In the genomic region with DNA sequence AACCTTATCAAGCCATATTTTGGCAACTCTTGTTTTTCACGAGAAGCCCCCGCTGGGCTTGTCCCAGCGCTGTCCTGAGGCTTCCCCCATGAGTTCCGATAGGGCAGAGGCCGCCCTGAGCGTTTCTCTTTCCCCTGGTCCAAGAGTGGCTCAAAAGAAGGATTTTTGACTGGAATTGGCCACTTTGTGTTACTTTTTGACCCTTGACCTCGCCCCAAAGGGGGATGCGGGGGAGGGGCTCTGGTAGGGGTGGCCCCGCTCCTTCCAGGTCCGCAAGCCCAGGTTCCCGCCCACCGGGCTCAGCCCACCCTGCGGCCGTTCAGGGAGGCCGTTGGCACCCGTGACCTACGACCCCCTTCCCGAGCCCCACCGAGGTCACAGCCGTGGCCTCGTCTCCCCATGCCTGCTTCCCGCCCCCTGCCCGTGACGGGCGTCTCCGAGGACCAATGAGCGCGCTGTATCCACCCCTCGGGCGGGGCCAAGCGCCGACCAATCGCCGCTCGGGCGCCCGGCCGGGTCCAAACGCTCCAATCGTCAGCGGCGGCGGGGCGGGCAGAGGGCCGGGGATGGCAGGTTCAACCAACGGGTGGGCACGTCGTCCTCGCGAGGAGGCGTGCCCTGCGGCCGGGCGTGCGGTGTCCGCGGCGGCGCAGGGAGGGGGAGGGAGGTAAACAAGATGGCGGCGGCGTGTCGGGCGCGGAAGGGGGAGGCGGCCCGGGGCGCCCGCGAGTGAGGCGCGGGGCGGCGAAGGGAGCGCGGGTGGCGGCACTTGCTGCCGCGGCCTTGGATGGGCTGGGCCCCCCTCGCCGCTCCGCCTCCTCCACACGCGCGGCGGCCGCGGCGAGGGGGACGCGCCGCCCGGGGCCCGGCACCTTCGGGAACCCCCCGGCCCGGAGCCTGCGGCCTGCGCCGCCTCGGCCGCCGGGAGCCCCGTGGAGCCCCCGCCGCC, we compare ENCODE assay signal across 8 cellular contexts. TPM values are rescaled to one million over a fixed set of nuclear protein-coding genes. Genes with fewer than 3 reads are reported as not detected.
DNase-seq lines count a peak whose midpoint lies in the region; ATAC-seq and TF ChIP-seq lines count a peak whose summit lies in the region.

Gene STK11, plus strand, starts transcription at position 665 of the 949 bp plus-strand sequence. CDS start 1,136 bp downstream, outside the sequence.

- in situ Hi-C loops in GM23248 (cut with MboI), result no loop called here

- no peak for TF ChIP-seq CTCF in DOHH2 (IDR thresholded peaks at IDR 0.05; ENCODE audit: low read depth, low read length, poor library complexity, severe bottlenecking)
- no peak for TF ChIP-seq CTCF in fibroblast of lung (conservative IDR thresholded peaks at IDR 0.05 in 1 of 2, IDR thresholded peaks at IDR 0.05 in 1 of 2; ENCODE audit: low read depth in 1 of 2, low read length in 2 of 2)

- H3K27ac ChIP-seq in DOHH2 (ENCODE audit: low read depth, low read length) (peak within 1 kb of the TSS; percentile 62), GM23248 (peak within 1 kb of the TSS; percentile 64), fibroblast of lung (ENCODE audit: insufficient read depth, low read length) (peak within 1 kb of the TSS; percentile 78)

- H3K9ac ChIP-seq in GM23248 (peak within 1 kb of the TSS; percentile 83), fibroblast of lung (ENCODE audit: insufficient read depth, low read length) (peak within 1 kb of the TSS; percentile 82)

- H3K9me2 ChIP-seq in DOHH2 (replicated peaks; ENCODE audit: control insufficient read depth, low read length), result no peaks in the 10 kb centered on the region
- H3K9me2 ChIP-seq in GM23248 (ENCODE audit: insufficient read depth), result no peaks in the 10 kb centered on the region

- H3K36me3 Mint-ChIP-seq in activated T-helper 17 cell treated with anti-CD3 and anti-CD28 coated beads, Interleukin-2, amount 50 U/mL, for 72 hours (ENCODE audit: low read depth), result peaks cover 32% of the 10 kb centered on the region
- H3K36me3 Mint-ChIP-seq in naive thymus-derived CD8-positive, alpha-beta T cell, result peaks cover 0 to 3% (median 1%) of the 10 kb centered on the region in 3 donors
- H3K36me3 Mint-ChIP-seq in stimulated activated naive B cell treated with anti-CD40 and anti-IgM and Interleukin-4, amounts not matched to agents 10 μg/mL and 1 μg/mL and 100 μg/mL, for 72 hours, result peaks cover 10 to 21% of the 10 kb centered on the region in 2 donors

- H3K4me3 Mint-ChIP-seq in activated T-helper 17 cell treated with anti-CD3 and anti-CD28 coated beads, Interleukin-2, amount 50 U/mL, for 72 hours, result peak within 1 kb of the TSS; percentile 97
- peak within 1 kb of the TSS; percentile 91 to 98 (median 94) for H3K4me3 Mint-ChIP-seq in naive thymus-derived CD8-positive, alpha-beta T cell
- peak within 1 kb of the TSS; percentile 93 to 96 for H3K4me3 Mint-ChIP-seq in stimulated activated naive B cell treated with anti-CD40 and anti-IgM and Interleukin-4, amounts not matched to agents 10 μg/mL and 1 μg/mL and 100 μg/mL, for 72 hours

- H3K27me3 ChIP-seq in DOHH2 (ENCODE audit: control insufficient read depth, low read length), result no peaks in the 10 kb centered on the region
- H3K27me3 ChIP-seq in GM23248 (replicated peaks; ENCODE audit: insufficient read depth), result no peaks in the 10 kb centered on the region
- no peaks in the 10 kb centered on the region for H3K27me3 ChIP-seq in fibroblast of lung (ENCODE audit: control insufficient read depth, insufficient read depth, low read length)

- H3K36me3 ChIP-seq in DOHH2 (ENCODE audit: control insufficient read depth, low read length) (peaks cover 29% of the 10 kb centered on the region), GM23248 (ENCODE audit: low read depth) (no peaks in the 10 kb centered on the region), fibroblast of lung (ENCODE audit: control insufficient read depth, insufficient read depth, low read length) (peaks cover 5% of the 10 kb centered on the region)

- peak within 1 kb of the TSS; percentile 95 for H3K27ac Mint-ChIP-seq in activated T-helper 17 cell treated with anti-CD3 and anti-CD28 coated beads, Interleukin-2, amount 50 U/mL, for 72 hours
- peak within 1 kb of the TSS in 9 of 10 donors; percentile 84 to 96 (median 93) for H3K27ac Mint-ChIP-seq in naive thymus-derived CD8-positive, alpha-beta T cell
- H3K27ac Mint-ChIP-seq in stimulated activated naive B cell treated with anti-CD40 and anti-IgM and Interleukin-4, amounts not matched to agents 10 μg/mL and 1 μg/mL and 100 μg/mL, for 72 hours, result peak within 1 kb of the TSS; percentile 95

- no peaks in the 10 kb centered on the region for H3F3A ChIP-seq in DOHH2 (ENCODE audit: control insufficient read depth, insufficient read depth)
- peaks cover 20% of the 10 kb centered on the region for H3F3A ChIP-seq in GM23248 (ENCODE audit: insufficient read depth)

- DNase-seq in GM23248 (peak; percentile 100), LHCN-M2 (ENCODE audit: low read depth) (peak; percentile 96), RPMI7951 (ENCODE audit: low read depth) (peak; percentile 97), fibroblast of lung (ENCODE audit: low read depth in 2 of 2) (peak; percentile 96)
- DNase-seq in naive thymus-derived CD8-positive, alpha-beta T cell, result peak; percentile 98 to 100 (median 99)
- peak; percentile 99 for DNase-seq in stimulated activated naive B cell treated with anti-CD40 and anti-IgM and Interleukin-4, amounts not matched to agents 10 μg/mL and 1 μg/mL and 100 μg/mL, for 72 hours

- ATAC-seq in activated T-helper 17 cell treated with anti-CD3 and anti-CD28 coated beads, Interleukin-2, amount 50 U/mL, for 72 hours (replicated peaks), result peak; percentile 97
- peak; percentile 91 to 95 for ATAC-seq in naive thymus-derived CD8-positive, alpha-beta T cell
- peak; percentile 94 to 96 for ATAC-seq in stimulated activated naive B cell treated with anti-CD40 and anti-IgM and Interleukin-4, amounts not matched to agents 10 μg/mL and 1 μg/mL and 100 μg/mL, for 72 hours (replicated peaks)

- H2AFZ ChIP-seq in GM23248 (peak within 1 kb of the TSS; percentile 65), fibroblast of lung (ENCODE audit: low read length) (no peak within 1 kb of the TSS)

- H3K4me3 ChIP-seq in DOHH2 (ENCODE audit: low read length) (peak within 1 kb of the TSS; percentile 88), GM23248 (peak within 1 kb of the TSS; percentile 88), fibroblast of lung (replicated peaks in 1 of 4; ENCODE audit: control extremely low read depth in 1 of 4, insufficient read depth in 1 of 4, low read depth in 3 of 4, low read length in 4 of 4) (peak within 1 kb of the TSS; percentile 76 to 89 (median 83))

- WGBS in GM23248 (ENCODE audit: low coverage in 1 of 2, low lambda C conversion rate in 2 of 2, missing lambda C conversion rate in 2 of 2), 2 experiments, result 6 to 7% methylated on average over 39 to 56 of the region's 106 CpGs

- peaks cover 9% of the 10 kb centered on the region for H3K4me1 Mint-ChIP-seq in activated T-helper 17 cell treated with anti-CD3 and anti-CD28 coated beads, Interleukin-2, amount 50 U/mL, for 72 hours
- H3K4me1 Mint-ChIP-seq in naive thymus-derived CD8-positive, alpha-beta T cell, result peaks cover 19 to 47% (median 40%) of the 10 kb centered on the region in 4 donors
- peaks cover 23 to 40% of the 10 kb centered on the region in 2 donors for H3K4me1 Mint-ChIP-seq in stimulated activated naive B cell treated with anti-CD40 and anti-IgM and Interleukin-4, amounts not matched to agents 10 μg/mL and 1 μg/mL and 100 μg/mL, for 72 hours

- POLR2A ChIA-PET in naive thymus-derived CD8-positive, alpha-beta T cell (lab: Charles Lee), result interaction anchor here (0.6 to 2.2 kb wide), 4 partner anchors 64 to 115 kb away, joined by 3 to 10 read pairs (median 3); partner anchors contain the start of gene CIRBP

- no peaks in the 10 kb centered on the region for H3K27me3 Mint-ChIP-seq in activated T-helper 17 cell treated with anti-CD3 and anti-CD28 coated beads, Interleukin-2, amount 50 U/mL, for 72 hours
- no peaks in the 10 kb centered on the region for H3K27me3 Mint-ChIP-seq in naive thymus-derived CD8-positive, alpha-beta T cell
- H3K27me3 Mint-ChIP-seq in stimulated activated naive B cell treated with anti-CD40 and anti-IgM and Interleukin-4, amounts not matched to agents 10 μg/mL and 1 μg/mL and 100 μg/mL, for 72 hours, result no peaks in the 10 kb centered on the region

- H3K9me3 Mint-ChIP-seq in activated T-helper 17 cell treated with anti-CD3 and anti-CD28 coated beads, Interleukin-2, amount 50 U/mL, for 72 hours, result no peaks in the 10 kb centered on the region
- H3K9me3 Mint-ChIP-seq in naive thymus-derived CD8-positive, alpha-beta T cell, result no peaks in the 10 kb centered on the region
- H3K9me3 Mint-ChIP-seq in stimulated activated naive B cell treated with anti-CD40 and anti-IgM and Interleukin-4, amounts not matched to agents 10 μg/mL and 1 μg/mL and 100 μg/mL, for 72 hours, result no peaks in the 10 kb centered on the region

- H3K9me3 ChIP-seq in DOHH2 (ENCODE audit: control insufficient read depth, insufficient read depth, low read length) (no peaks in the 10 kb centered on the region), GM23248 (ENCODE audit: low read depth) (no peaks in the 10 kb centered on the region), fibroblast of lung (ENCODE audit: control insufficient read depth, insufficient read depth, low read depth, low read length) (no peaks in the 10 kb centered on the region)

- H3K4me2 ChIP-seq in DOHH2 (ENCODE audit: low read length), result peak within 1 kb of the TSS; percentile 100
- H3K4me2 ChIP-seq in GM23248 (ENCODE audit: unreplicated experiment), result peak within 1 kb of the TSS; percentile 79
- peak within 1 kb of the TSS; percentile 99 for H3K4me2 ChIP-seq in fibroblast of lung (ENCODE audit: extremely low read depth, insufficient read depth, low read length)

- H3K79me2 ChIP-seq in DOHH2 (ENCODE audit: control insufficient read depth, low read length) (peaks cover 44% of the 10 kb centered on the region), GM23248 (ENCODE audit: insufficient read depth) (peaks cover 43% of the 10 kb centered on the region), fibroblast of lung (ENCODE audit: control insufficient read depth, insufficient read depth, low read length) (peaks cover 37% of the 10 kb centered on the region)

- H4K20me1 ChIP-seq in DOHH2 (ENCODE audit: control insufficient read depth, insufficient read depth, low read depth, low read length) (no peaks in the 10 kb centered on the region), GM23248 (ENCODE audit: insufficient read depth) (no peaks in the 10 kb centered on the region), fibroblast of lung (ENCODE audit: control insufficient read depth, extremely low read depth, insufficient read depth, low read length) (no peaks in the 10 kb centered on the region)

- H3K4me1 ChIP-seq in DOHH2 (ENCODE audit: control insufficient read depth, low read length), result peaks cover 22% of the 10 kb centered on the region
- H3K4me1 ChIP-seq in GM23248 (ENCODE audit: insufficient read depth), result peaks cover 11% of the 10 kb centered on the region
- H3K4me1 ChIP-seq in fibroblast of lung (ENCODE audit: control insufficient read depth, extremely low read depth, insufficient read depth, low read length), result peaks cover 14% of the 10 kb centered on the region

RNA-seq across cellular contexts. Expression of gene STK11, which starts in this region (rescaled TPM):
- total RNA-seq in GM23248 (2014; rRNA removed; shearing (Covaris generic)), result 64.1 and 66.5 TPM in 2 replicates
- polyA plus RNA-seq in GM23248 (2016; fragmentation: Nextera tagmentation; extraction: Ambion mirVana) (4.3 and 4.6 TPM in 2 replicates), fibroblast of lung (23.7 TPM in 2 replicates)
- total RNA-seq in LHCN-M2 (2014; rRNA removed) (70.6 and 75.7 TPM in 2 replicates), fibroblast of lung (96.6 and 100 TPM in 2 replicates)
- polyA plus RNA-seq in LHCN-M2 (2012), result 36.6 TPM
- 19.8 and 34.9 TPM in 2 replicates for total RNA-seq in RPMI7951 (2014; rRNA removed; shearing (Covaris generic))
- total RNA-seq in activated T-helper 17 cell treated with anti-CD3 and anti-CD28 coated beads, Interleukin-2, amount 50 U/mL, for 72 hours, result 10 to 100 TPM; 77.0 to 86.6 TPM
- polyA plus RNA-seq in fibroblast of lung (2012), result 32.9 and 34.7 TPM in 2 replicates
- polyA minus RNA-seq in fibroblast of lung (ENCODE audit: low replicate concordance), result 24.9 and 42.8 TPM in 2 replicates
- total RNA-seq in naive thymus-derived CD8-positive, alpha-beta T cell, result 10 to 100 TPM; 91.5 to 96.0 TPM
- polyA plus RNA-seq in naive thymus-derived CD8-positive, alpha-beta T cell, result 10 to 100 TPM; 12.3 to 43.9 (median 20.3) TPM

Comparison
In these comparisons a context has a peak if more than half of its experiments do, and no peak if none do; other contexts are left out.
1. Peak in every context shown above with its lines: DNase-seq, ATAC-seq, H3K4me3 ChIP-seq and H3K27ac ChIP-seq.